ENCODE assay signal across 23 cellular contexts in genomic region chrX:150436200-150436599, GRCh38.
"Had no signal": no experiment of that assay in that cellular context is flagged by ENCODE, and none has a peak within 500 bp of the region (broad histone marks: within the 10 kb centered on the region; RNA-seq: fewer than 3 reads in every experiment).

No MANE protein-coding gene starts in this region.

- H3K36me3 Mint-ChIP-seq: mesothelial cell of epicardium; natural killer cell treated with Interleukin-12 subunit alpha and Interleukin-12 subunit beta and Interleukin-15 and Interleukin-18, amount 100 ng/mL, for 72 hours; stimulated activated effector memory CD8-positive, alpha-beta T cell treated with anti-CD3 and anti-CD28 coated beads, Interleukin-12 subunit alpha, Interleukin-12 subunit beta, amount 100 ng/mL, for 72 hours; type B pancreatic cell had no signal

- H3K27me3 ChIP-seq: esophagus muscularis mucosa, gastroesophageal sphincter, neural progenitor cell, pancreas, right lobe of liver, suprapubic skin, thyroid gland had no signal

- H3K4me1 ChIP-seq: esophagus muscularis mucosa, gastroesophageal sphincter, left ventricle myocardium inferior, lower lobe of right lung, neural progenitor cell, pancreas, right lobe of liver, suprapubic skin, thyroid gland had no signal

- H3K4me1 Mint-ChIP-seq: memory B cell; mesothelial cell of epicardium; neural progenitor cell; stimulated activated effector memory CD8-positive, alpha-beta T cell treated with anti-CD3 and anti-CD28 coated beads, Interleukin-12 subunit alpha, Interleukin-12 subunit beta, amount 100 ng/mL, for 72 hours had no signal

- H3K27me3 Mint-ChIP-seq: progenitor cell of endocrine pancreas, type B pancreatic cell had no signal

- H3K9ac ChIP-seq: neural progenitor cell had no signal

- H3K4me2 ChIP-seq: neural progenitor cell had no signal

- H2AFZ ChIP-seq: neural progenitor cell had no signal

- H3K27ac ChIP-seq: epithelial cell of prostate, esophagus muscularis mucosa, gastroesophageal sphincter, left ventricle myocardium inferior, lower lobe of right lung, neural progenitor cell, pancreas, right lobe of liver, suprapubic skin, thyroid gland had no signal

- ATAC-seq: gastroesophageal sphincter; lower lobe of right lung; natural killer cell treated with Interleukin-12 subunit alpha and Interleukin-12 subunit beta and Interleukin-15 and Interleukin-18, amount 100 ng/mL, for 72 hours; pancreas; right lobe of liver; stimulated activated effector memory CD8-positive, alpha-beta T cell treated with anti-CD3 and anti-CD28 coated beads, Interleukin-12 subunit alpha, Interleukin-12 subunit beta, amount 100 ng/mL, for 72 hours; stimulated activated naive CD8-positive, alpha-beta T cell treated with anti-CD3 and anti-CD28 coated beads, Interleukin-15, Interleukin-2, amounts not matched to agents 100 U/mL and 50 U/mL, for 24 hours had no signal

- H3K4me3 ChIP-seq: esophagus muscularis mucosa, gastroesophageal sphincter, left ventricle myocardium inferior, lower lobe of right lung, neural progenitor cell, pancreas, right lobe of liver, suprapubic skin, thyroid gland had no signal

- H3K9me3 ChIP-seq: gastroesophageal sphincter, left ventricle myocardium inferior, lower lobe of right lung, pancreas, right lobe of liver, suprapubic skin, thyroid gland had no signal

- H3K4me3 Mint-ChIP-seq: memory B cell; mesothelial cell of epicardium; natural killer cell treated with Interleukin-12 subunit alpha and Interleukin-12 subunit beta and Interleukin-15 and Interleukin-18, amount 100 ng/mL, for 72 hours; neural progenitor cell; stimulated activated effector memory CD8-positive, alpha-beta T cell treated with anti-CD3 and anti-CD28 coated beads, Interleukin-12 subunit alpha, Interleukin-12 subunit beta, amount 100 ng/mL, for 72 hours; type B pancreatic cell had no signal

- H3K36me3 ChIP-seq: esophagus muscularis mucosa, gastroesophageal sphincter, left ventricle myocardium inferior, lower lobe of right lung, neural progenitor cell, pancreas, right lobe of liver, suprapubic skin, thyroid gland had no signal

- H3K27ac Mint-ChIP-seq: memory B cell; mesothelial cell of epicardium; natural killer cell treated with Interleukin-12 subunit alpha and Interleukin-12 subunit beta and Interleukin-15 and Interleukin-18, amount 100 ng/mL, for 72 hours; neural progenitor cell; progenitor cell of endocrine pancreas; stimulated activated effector memory CD8-positive, alpha-beta T cell treated with anti-CD3 and anti-CD28 coated beads, Interleukin-12 subunit alpha, Interleukin-12 subunit beta, amount 100 ng/mL, for 72 hours; type B pancreatic cell had no signal

- H3K9me3 Mint-ChIP-seq: natural killer cell treated with Interleukin-12 subunit alpha and Interleukin-12 subunit beta and Interleukin-15 and Interleukin-18, amount 100 ng/mL, for 72 hours; stimulated activated effector memory CD8-positive, alpha-beta T cell treated with anti-CD3 and anti-CD28 coated beads, Interleukin-12 subunit alpha, Interleukin-12 subunit beta, amount 100 ng/mL, for 72 hours; type B pancreatic cell had no signal

- DNase-seq: effector memory CD4-positive, alpha-beta T cell; glutamatergic neuron; islet precursor cell; left ventricle myocardium inferior; lower lobe of right lung; nucleus accumbens; pancreas; right lobe of liver; stimulated activated CD4-positive, alpha-beta T cell treated with anti-CD3 and anti-CD28 coated beads, Interleukin-4, amount 100 ng/mL, for 1 hour; stimulated activated CD8-positive, alpha-beta memory T cell treated with anti-CD3 and anti-CD28 coated beads, Interleukin-4, amount 100 ng/mL, for 48 hours; stimulated activated naive CD8-positive, alpha-beta T cell treated with anti-CD3 and anti-CD28 coated beads, Interleukin-15, Interleukin-2, amounts not matched to agents 100 U/mL and 50 U/mL, for 24 hours; thyroid gland had no signal
